ENCODE assay signal across 14 cellular contexts in genomic region chr13:26423634-26424033, GRCh38.
A peak's percentile ranks its signal among the peaks of the same experiment; 100 is the strongest.
DNase-seq lines count a peak whose midpoint lies in the region; ATAC-seq and TF ChIP-seq lines count a peak whose summit lies in the region.
"Had no signal": no experiment of that assay in that cellular context is flagged by ENCODE, and none has a peak within 500 bp of the region (broad histone marks: within the 10 kb centered on the region; RNA-seq: fewer than 3 reads in every experiment).

No MANE protein-coding gene starts in this region.

- no peak for TF ChIP-seq POLR2A in heart left ventricle (IDR thresholded peaks at IDR 0.05)

- POLR2A ChIA-PET in SK-N-SH (lab: Yijun Ruan, JAX) (interaction anchor here (0.7 kb wide), 1 partner anchor 144 kb away, joined by 3 read pairs; no protein-coding TSS in a partner anchor), OCI-LY7 (lab: Charles Lee) (interaction anchor here (0.7 to 0.9 kb wide), 2 partner anchors 9 to 12 kb away, joined by 4 to 5 read pairs; no protein-coding TSS in a partner anchor)

- H3K79me2 ChIP-seq in SK-N-SH (ENCODE audit: insufficient read depth) (no peaks in the 10 kb centered on the region), trophoblast cell (ENCODE audit: control insufficient read depth, insufficient read depth, low read length, poor library complexity) (peaks cover 3% of the 10 kb centered on the region), OCI-LY7 (ENCODE audit: insufficient read depth, low read depth, low read length) (no peaks in the 10 kb centered on the region)

- no peak overlapping the region for H3K18ac ChIP-seq in trophoblast cell (ENCODE audit: low read length)

- H2BK120ac ChIP-seq in trophoblast cell (ENCODE audit: insufficient read depth, low read length, poor library complexity) = no peak overlapping the region

- no peak overlapping the region for H3K4me3 ChIP-seq in SK-N-SH (ENCODE audit: low read depth in 2 of 2, low read length in 1 of 2)
- no peak overlapping the region for H3K4me3 ChIP-seq in heart left ventricle
- H3K4me3 ChIP-seq in trophoblast cell (ENCODE audit: low read depth, low read length) = no peak overlapping the region
- no peak overlapping the region for H3K4me3 ChIP-seq in aorta (ENCODE audit: low read length in 2 of 2)
- no peak overlapping the region for H3K4me3 ChIP-seq in OCI-LY7 (ENCODE audit: low read depth, low read length, poor library complexity, severe bottlenecking)
- H3K4me3 ChIP-seq: right lobe of liver had no signal

- no peaks in the 10 kb centered on the region for H3K9me2 ChIP-seq in SK-N-SH
- no peaks in the 10 kb centered on the region for H3K9me2 ChIP-seq in OCI-LY7 (ENCODE audit: insufficient read depth, low read length)

- BruUV-seq in OCI-LY7 (replicated peaks; lab: Mats Ljungman, UMichigan) = no TSS peak

- DNase-seq in SK-N-SH (peak; percentile 35), heart left ventricle (peak in 4 of 5 donors; percentile 17 to 63 (median 33)), trophoblast cell (no peak), aorta (peak; percentile 61 to 82), OCI-LY7 (ENCODE audit: low spot score) (no peak), NCI-H510A (lab: John Stamatoyannopoulos, UW) (no peak)
- DNase-seq: activated CD4-positive, alpha-beta T cell treated with anti-CD3 and anti-CD28 coated beads for 36 hours; brain microvascular endothelial cell; NCI-H1694 treated with DMSO at 0.1 percent for 48 hours; NK-92 treated with Interleukin-12 subunit alpha and Interleukin-12 subunit beta, amount 100 ng/mL, for 24 hours; right lobe of liver; SW 1271 had no signal

- no peak overlapping the region for H3K14ac ChIP-seq in trophoblast cell (ENCODE audit: low read length)

- no peak for TF ChIP-seq RAD21 in SK-N-SH (IDR thresholded peaks at IDR 0.05; ENCODE audit: low read length)

- no peak; the same call in 2 of the 3 replicates for ATAC-seq in SK-N-SH treated with all-trans-retinoic acid at 6 μM for 48 hours
- ATAC-seq in heart left ventricle = peak; percentile 77 to 92 (median 82)
- peak; percentile 83 for ATAC-seq in aorta (ENCODE audit: low FRiP score)
- ATAC-seq in GM21737 (IDR thresholded peaks at IDR 0.05; ENCODE audit: unreplicated experiment) = no peak
- ATAC-seq: activated CD4-positive, alpha-beta T cell treated with anti-CD3 and anti-CD28 coated beads for 36 hours; right lobe of liver had no signal

- no peaks in the 10 kb centered on the region for H3F3A ChIP-seq in SK-N-SH (replicated peaks; ENCODE audit: insufficient read depth)

- no peak overlapping the region for H2AK5ac ChIP-seq in trophoblast cell (ENCODE audit: low read length)

- no peak for TF ChIP-seq EP300 in SK-N-SH (IDR thresholded peaks at IDR 0.05; ENCODE audit: borderline replicate concordance in 1 of 2, low read depth in 1 of 2, low read length in 1 of 2)

- H3K27ac ChIP-seq in SK-N-SH (ENCODE audit: low read depth in 2 of 2, low read length in 1 of 2) (no peak overlapping the region), heart left ventricle (peak overlapping the region in 10 of 12 donors; percentile 24 to 86 (median 66)), trophoblast cell (ENCODE audit: low read depth, low read length) (peak overlapping the region; percentile 90), aorta (ENCODE audit: low read depth in 1 of 2, low read length in 2 of 2) (peak overlapping the region; percentile 93 to 95), OCI-LY7 (ENCODE audit: low read depth, low read length, poor library complexity, severe bottlenecking) (no peak overlapping the region)
- H3K27ac ChIP-seq: brain microvascular endothelial cell, right lobe of liver had no signal

- 39% methylated on average over 3 of the region's 3 CpGs for WGBS in SK-N-SH (ENCODE audit: low lambda C conversion rate)
- WGBS in heart left ventricle, 4 donors = 43 to 48% (median 43%) methylated on average over 3 of the region's 3 CpGs
- no CpG with 5 or more reads among the region's 3 CpGs for WGBS in trophoblast cell (ENCODE audit: extremely low coverage, insufficient coverage, insufficient read length)
- 7 to 9% methylated on average over 3 of the region's 3 CpGs for WGBS in aorta, 2 donors

- H3K27me3 ChIP-seq in SK-N-SH (ENCODE audit: insufficient read depth) (no peaks in the 10 kb centered on the region), heart left ventricle (no peaks in the 10 kb centered on the region), trophoblast cell (ENCODE audit: insufficient read depth, low read length) (no peaks in the 10 kb centered on the region), aorta (ENCODE audit: control insufficient read depth in 1 of 2, insufficient read depth in 2 of 2, low read length in 1 of 2) (no peaks in the 10 kb centered on the region)
- H3K27me3 ChIP-seq: brain microvascular endothelial cell, right lobe of liver had no signal

- H4K8ac ChIP-seq in trophoblast cell (ENCODE audit: low read depth, low read length) = no peak overlapping the region

- H4K91ac ChIP-seq in trophoblast cell (ENCODE audit: low read depth, low read length) = no peak overlapping the region

- H2AFZ ChIP-seq in SK-N-SH (ENCODE audit: low read depth) (no peak overlapping the region), trophoblast cell (ENCODE audit: insufficient read depth, low read length, poor library complexity) (no peak overlapping the region), OCI-LY7 (ENCODE audit: low read length) (no peak overlapping the region)

- H3K23ac ChIP-seq in trophoblast cell (ENCODE audit: low read length) = no peak overlapping the region

- no peak overlapping the region for H2BK12ac ChIP-seq in trophoblast cell (ENCODE audit: low read length)

- TF ChIP-seq CTCF in SK-N-SH (IDR thresholded peaks at IDR 0.05) (no peak), heart left ventricle (IDR thresholded peaks at IDR 0.05) (no peak), OCI-LY7 (conservative IDR thresholded peaks at IDR 0.05; ENCODE audit: low read length) (no peak)

- H3K9ac ChIP-seq in SK-N-SH = no peak overlapping the region
- no peak overlapping the region for H3K9ac ChIP-seq in trophoblast cell (ENCODE audit: low read length)

- H3K9me3 ChIP-seq in SK-N-SH (no peaks in the 10 kb centered on the region), heart left ventricle (no peaks in the 10 kb centered on the region), trophoblast cell (ENCODE audit: insufficient read depth, low read depth, low read length) (no peaks in the 10 kb centered on the region), aorta (ENCODE audit: control insufficient read depth, low read length) (no peaks in the 10 kb centered on the region), OCI-LY7 (ENCODE audit: low read length) (no peaks in the 10 kb centered on the region)
- H3K9me3 ChIP-seq: right lobe of liver had no signal

- H4K20me1 ChIP-seq in SK-N-SH (ENCODE audit: insufficient read depth) (no peaks in the 10 kb centered on the region), OCI-LY7 (ENCODE audit: insufficient read depth, low read length) (no peaks in the 10 kb centered on the region)

- no peak overlapping the region for H4K12ac ChIP-seq in trophoblast cell (ENCODE audit: low read depth, low read length)

- H3K79me1 ChIP-seq in trophoblast cell (ENCODE audit: low read length) = peaks cover 14% of the 10 kb centered on the region

- CTCF ChIA-PET in SK-N-SH (lab: Yijun Ruan, JAX) = interaction anchor here (0.7 to 1.5 kb wide), 2 partner anchors 59 to 222 kb away, joined by 3 to 4 read pairs; no protein-coding TSS in a partner anchor
- CTCF ChIA-PET in OCI-LY7 (lab: Charles Lee; ENCODE audit: unreplicated experiment) = no interaction called here

- no peak overlapping the region for H2BK5ac ChIP-seq in trophoblast cell (ENCODE audit: low read depth, low read length, poor library complexity)

- H3K36me3 ChIP-seq in SK-N-SH (replicated peaks in 1 of 2; ENCODE audit: control insufficient read depth in 1 of 2, insufficient read depth in 2 of 2, low read length in 1 of 2) = no peaks in the 10 kb centered on the region
- H3K36me3 ChIP-seq in heart left ventricle = no peaks in the 10 kb centered on the region
- no peaks in the 10 kb centered on the region for H3K36me3 ChIP-seq in trophoblast cell (ENCODE audit: control insufficient read depth in 1 of 2, insufficient read depth in 2 of 2, low read length in 2 of 2)
- H3K36me3 ChIP-seq in aorta (ENCODE audit: control insufficient read depth in 1 of 2, insufficient read depth in 2 of 2, low read length in 1 of 2) = no peaks in the 10 kb centered on the region
- no peaks in the 10 kb centered on the region for H3K36me3 ChIP-seq in OCI-LY7 (ENCODE audit: insufficient read depth, low read length)
- H3K36me3 ChIP-seq: brain microvascular endothelial cell, right lobe of liver had no signal

- H3K4me2 ChIP-seq in SK-N-SH (no peak overlapping the region), trophoblast cell (ENCODE audit: low read length) (no peak overlapping the region), OCI-LY7 (ENCODE audit: low read length) (no peak overlapping the region)

- no peak overlapping the region for H3K4ac ChIP-seq in trophoblast cell (ENCODE audit: low read depth, low read length)

- H3K4me1 ChIP-seq in SK-N-SH (ENCODE audit: control insufficient read depth in 1 of 2, insufficient read depth in 2 of 2, low read depth in 1 of 2, low read length in 1 of 2) = peaks cover 0 to 3% of the 10 kb centered on the region in 2 experiments; a peak in 2 of 4 replicates
- H3K4me1 ChIP-seq in heart left ventricle = peaks cover 0 to 32% (median 2%) of the 10 kb centered on the region in 12 donors
- peaks cover 16 to 22% of the 10 kb centered on the region in 2 experiments for H3K4me1 ChIP-seq in trophoblast cell (ENCODE audit: control insufficient read depth in 1 of 2, insufficient read depth in 2 of 2, low read length in 2 of 2)
- peaks cover 0 to 4% of the 10 kb centered on the region in 2 donors for H3K4me1 ChIP-seq in aorta (ENCODE audit: control insufficient read depth in 1 of 2, insufficient read depth in 2 of 2, low read length in 2 of 2)
- H3K4me1 ChIP-seq in OCI-LY7 (ENCODE audit: insufficient read depth, low read length, poor library complexity, severe bottlenecking) = no peaks in the 10 kb centered on the region
- H3K4me1 ChIP-seq: right lobe of liver had no signal

- intact Hi-C loops in heart left ventricle (cut with DNase I) = no loop called here
- intact Hi-C loops in aorta (cut with DNase I) = loop anchor here in 1 of 2 donors (10.0 kb wide), 1 partner anchor 51 kb away; no protein-coding TSS in a partner anchor
- intact Hi-C loops in OCI-LY7 (cut with micrococcal nuclease; ENCODE audit: unreplicated experiment) = no loop called here

TF ChIP-seq in SK-N-SH, 30 proteins besides CTCF, POLR2A, EP300 and RAD21 (continues in another document):
- no peak for TF ChIP-seq CHD2 (IDR thresholded peaks at IDR 0.05; ENCODE audit: low read length, partially characterized antibody)

TF ChIP-seq in SK-N-SH treated with all-trans-retinoic acid at 6 μM for 48 hours, 23 proteins besides CTCF, POLR2A, EP300 and RAD21:
- no peak for TF ChIP-seq ZFP30 (CRISPR knock-in tag; IDR thresholded peaks at IDR 0.05)
- no peak for TF ChIP-seq ZNF565 (CRISPR knock-in tag; conservative IDR thresholded peaks at IDR 0.05; ENCODE audit: low read depth)
- TF ChIP-seq BACH2 (CRISPR knock-in tag; IDR thresholded peaks at IDR 0.05; ENCODE audit: borderline replicate concordance) = no peak
- no peak for TF ChIP-seq ARNTL (CRISPR knock-in tag; IDR thresholded peaks at IDR 0.05; ENCODE audit: borderline replicate concordance, low read depth)

Comparison
In these comparisons a context has a peak if more than half of its experiments do, and no peak if none do; other contexts are left out.
1. DNase-seq: peak in SK-N-SH (single experiment), heart left ventricle (4 of 5) and aorta (2 of 2); none in trophoblast cell (0 of 2), OCI-LY7 (single experiment) and NCI-H510A (single experiment).
2. H3K27ac ChIP-seq: peak in heart left ventricle (10 of 12), trophoblast cell (single experiment) and aorta (2 of 2); none in SK-N-SH (0 of 2) and OCI-LY7 (single experiment).
3. ATAC-seq: peak in heart left ventricle (4 of 4) and aorta (single experiment); none in SK-N-SH treated with all-trans-retinoic acid at 6 μM for 48 hours (single experiment) and GM21737 (single experiment).